1 cellular context compared by ENCODE assay signal in the genomic region with DNA sequence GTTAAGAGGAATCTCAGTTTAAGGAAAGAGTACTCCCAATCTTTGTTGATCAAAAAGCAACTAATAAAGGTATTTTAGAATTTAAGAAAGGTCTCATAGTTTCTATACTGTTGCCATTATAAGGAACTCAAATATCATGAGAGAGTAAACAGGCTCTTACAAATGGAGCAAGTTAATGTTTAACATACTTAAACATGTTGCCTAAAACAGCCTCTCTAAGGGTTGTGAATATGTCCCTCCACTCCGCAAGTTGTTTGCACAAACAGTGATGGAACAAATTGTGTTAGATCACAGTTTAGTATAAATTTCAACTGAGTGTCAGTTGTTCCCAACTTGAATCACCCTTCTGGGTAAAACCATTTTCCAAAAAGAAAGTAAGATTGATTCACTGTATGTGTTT.
TF ChIP-seq lines count a peak whose summit lies in the region.

No MANE protein-coding gene starts in this region.

TF ChIP-seq in HepG2, 621 proteins besides CTCF, POLR2A, EP300 and RAD21 (continued from another document):
- TF ChIP-seq MTF1 (CRISPR knock-in tag; IDR thresholded peaks at IDR 0.05) (no peak), ZNF556 (CRISPR knock-in tag; IDR thresholded peaks at IDR 0.05; ENCODE audit: borderline replicate concordance) (no peak), SNRNP70 (IDR thresholded peaks at IDR 0.05; ENCODE audit: low read depth, low read length) (no peak), SOX6 (IDR thresholded peaks at IDR 0.05) (no peak), SOX6 (CRISPR knock-in tag; IDR thresholded peaks at IDR 0.05) (no peak), ZNF546 (CRISPR knock-in tag; conservative IDR thresholded peaks at IDR 0.05) (no peak), SSRP1 (CRISPR knock-in tag; IDR thresholded peaks at IDR 0.05) (no peak), DZIP1 (CRISPR knock-in tag; IDR thresholded peaks at IDR 0.05) (no peak), ZNF543 (CRISPR knock-in tag; IDR thresholded peaks at IDR 0.05) (no peak), SOX5 (CRISPR knock-in tag; IDR thresholded peaks at IDR 0.05; ENCODE audit: borderline replicate concordance) (no peak)
